In the genomic region with DNA sequence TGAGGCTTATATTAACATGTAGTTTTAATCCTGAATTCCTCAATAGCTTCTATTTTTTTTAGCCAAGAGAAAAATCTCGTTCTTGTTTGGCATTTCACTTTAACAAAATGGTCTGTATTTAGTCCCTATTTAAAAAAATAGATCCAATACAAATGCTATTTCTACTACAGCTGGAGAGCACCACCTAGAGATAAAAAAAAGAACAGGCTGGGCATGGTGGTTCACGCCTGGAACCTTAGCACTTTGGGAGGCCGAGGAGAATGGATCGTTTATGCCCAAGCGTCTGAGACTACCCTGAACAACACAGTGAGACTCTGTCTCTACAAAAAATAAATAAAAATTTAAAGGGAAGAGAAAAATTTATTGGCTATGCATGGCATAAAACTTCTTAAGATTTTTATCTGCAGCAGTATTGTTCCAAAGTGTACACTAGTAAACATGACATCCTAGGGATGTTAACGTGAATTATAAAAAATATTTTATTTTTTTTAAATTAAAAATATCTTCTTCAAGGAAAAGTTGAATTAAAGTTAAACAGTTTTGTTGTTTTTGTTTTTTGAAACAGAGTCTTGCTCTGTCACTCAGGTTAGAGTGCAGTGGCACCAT, we compare ENCODE assay signal across 9 cellular contexts. TPM values are rescaled to one million over a fixed set of nuclear protein-coding genes. Genes with fewer than 3 reads are reported as not detected.
A peak's percentile ranks its signal among the peaks of the same experiment; 100 is the strongest.
DNase-seq lines count a peak whose midpoint lies in the region; ATAC-seq and TF ChIP-seq lines count a peak whose summit lies in the region.
"Had no signal": no experiment of that assay in that cellular context is flagged by ENCODE, and none has a peak within 500 bp of the region (broad histone marks: within the 10 kb centered on the region; RNA-seq: fewer than 3 reads in every experiment).

No MANE protein-coding gene starts in this region.

- no peak overlapping the region for H3K4me3 ChIP-seq in GM12875 (ENCODE audit: low read depth, low read length)
- no peak overlapping the region for H3K4me3 ChIP-seq in Panc1 (ENCODE audit: low read depth in 2 of 2, low read length in 2 of 2)
- H3K4me3 ChIP-seq in esophagus muscularis mucosa: no peak overlapping the region
- no peak overlapping the region for H3K4me3 ChIP-seq in thoracic aorta

- no peak for TF ChIP-seq EP300 in esophagus muscularis mucosa (IDR thresholded peaks at IDR 0.05)

- CTCF ChIA-PET in Panc1 (lab: Charles Lee): no interaction called here

- H3K9me3 ChIP-seq in Panc1 (ENCODE audit: control insufficient read depth, insufficient read depth, low read depth, low read length) (no peaks in the 10 kb centered on the region), esophagus muscularis mucosa (no peaks in the 10 kb centered on the region), thoracic aorta (no peaks in the 10 kb centered on the region)

- in situ Hi-C loops in Panc1 (cut with HindIII; ENCODE audit: low pct_unique_long_range_greater_than_20kb, low sequenced_read_pairs): no loop called here

- TF ChIP-seq CTCF in GM12875 (IDR thresholded peaks at IDR 0.05; ENCODE audit: borderline replicate concordance, insufficient read depth, low read depth, low read length): peak; percentile 43; the same call in 1 of the 2 replicates
- TF ChIP-seq CTCF in Panc1 (IDR thresholded peaks at IDR 0.05): peak; percentile 70
- TF ChIP-seq CTCF in esophagus muscularis mucosa (IDR thresholded peaks at IDR 0.05): peak in 2 of 3 experiments; percentile 34 to 37
- TF ChIP-seq CTCF in thoracic aorta (IDR thresholded peaks at IDR 0.05): peak; percentile 23

- POLR2A ChIA-PET in Panc1 (lab: Charles Lee): no interaction called here

- ATAC-seq in Panc1 (no peak), thoracic aorta (ENCODE audit: insufficient number of reproducible peaks, low FRiP score, low read depth) (no peak), GM19467 (IDR thresholded peaks at IDR 0.05; ENCODE audit: unreplicated experiment) (no peak)
- ATAC-seq in activated T-cell treated with anti-CD3 and anti-CD28 coated beads, Interleukin-2, amount 50 U/mL, for 4 hours: no peak

- H3K4me1 ChIP-seq in Panc1 (ENCODE audit: control insufficient read depth, insufficient read depth, low read length): 0 out of 2 replicates have a peak, but pooled peaks cover 5% of the 10 kb centered on the region
- H3K4me1 ChIP-seq in esophagus muscularis mucosa: peaks cover 10 to 22% (median 15%) of the 10 kb centered on the region in 4 donors
- H3K4me1 ChIP-seq in thoracic aorta (ENCODE audit: control insufficient read depth in 1 of 2, low read depth in 2 of 2): peaks cover 0 to 12% of the 10 kb centered on the region in 2 donors

- TF ChIP-seq POLR2A in esophagus muscularis mucosa (IDR thresholded peaks at IDR 0.05; ENCODE audit: low read depth): no peak

- no peaks in the 10 kb centered on the region for H3K27me3 Mint-ChIP-seq in activated T-cell treated with anti-CD3 and anti-CD28 coated beads, Interleukin-2, amount 50 U/mL, for 4 hours (ENCODE audit: low read depth)

- 67% methylated on average over 6 of the region's 6 CpGs for WGBS in esophagus muscularis mucosa

- peaks cover 18% of the 10 kb centered on the region for H3K36me3 Mint-ChIP-seq in activated T-cell treated with anti-CD3 and anti-CD28 coated beads, Interleukin-2, amount 50 U/mL, for 4 hours (ENCODE audit: insufficient read depth)

- BruUV-seq in Panc1 (replicated peaks; lab: Mats Ljungman, UMichigan): no TSS peak

- no peaks in the 10 kb centered on the region for H3K9me3 Mint-ChIP-seq in activated T-cell treated with anti-CD3 and anti-CD28 coated beads, Interleukin-2, amount 50 U/mL, for 4 hours

- no peak overlapping the region for H3K4me3 Mint-ChIP-seq in activated T-cell treated with anti-CD3 and anti-CD28 coated beads, Interleukin-2, amount 50 U/mL, for 4 hours

- H3K27ac ChIP-seq in Panc1 (ENCODE audit: low read length) (no peak overlapping the region), esophagus muscularis mucosa (replicated peaks in 1 of 4) (no peak overlapping the region), thoracic aorta (no peak overlapping the region)
- H3K27ac ChIP-seq: epithelial cell of prostate had no signal

- H3K36me3 ChIP-seq in Panc1 (ENCODE audit: control insufficient read depth, insufficient read depth, low read length): peaks cover 10% of the 10 kb centered on the region
- H3K36me3 ChIP-seq in esophagus muscularis mucosa: peaks cover 21 to 67% (median 50%) of the 10 kb centered on the region in 4 donors
- H3K36me3 ChIP-seq in thoracic aorta: peaks cover 13% of the 10 kb centered on the region

- DNase-seq in AG08396 (ENCODE audit: low spot score) (peak; percentile 33), Panc1 (ENCODE audit: low read depth, low spot score) (no peak), esophagus muscularis mucosa (ENCODE audit: extremely low spot score) (no peak), thoracic aorta (ENCODE audit: low spot score) (no peak), COLO668 (lab: John Stamatoyannopoulos, UW; ENCODE audit: unreplicated experiment) (no peak)
- DNase-seq in activated T-cell treated with anti-CD3 and anti-CD28 coated beads, Interleukin-2, amount 50 U/mL, for 4 hours: no peak

- intact Hi-C loops in Panc1 (cut with micrococcal nuclease; ENCODE audit: unreplicated experiment) (loop anchor here (5.0 to 10.0 kb wide), 2 partner anchors 110 to 222 kb away; a partner anchor contains a TSS), esophagus muscularis mucosa (cut with DNase I) (no loop called here)

- H3K4me1 Mint-ChIP-seq in activated T-cell treated with anti-CD3 and anti-CD28 coated beads, Interleukin-2, amount 50 U/mL, for 4 hours (ENCODE audit: low read depth): peaks cover 17% of the 10 kb centered on the region

- H3K27me3 ChIP-seq in Panc1 (ENCODE audit: control insufficient read depth, insufficient read depth, low read length): no peaks in the 10 kb centered on the region
- H3K27me3 ChIP-seq in esophagus muscularis mucosa: no peaks in the 10 kb centered on the region
- no peaks in the 10 kb centered on the region for H3K27me3 ChIP-seq in thoracic aorta (replicated peaks; ENCODE audit: insufficient read depth)

RNA-seq across cellular contexts. Expression of a gene that starts 4.4 kb away (rescaled TPM):
- 13.4 TPM for total RNA-seq in Panc1 (2021; ENCODE audit: unreplicated experiment)
- 12.6 TPM for polyA plus RNA-seq in Panc1 (2012; ENCODE audit: insufficient read length)
- 10 to 100 TPM; 12.9 to 23.0 (median 21.0) TPM for total RNA-seq in esophagus muscularis mucosa
- 10 to 100 TPM; 20.3 to 32.2 TPM for total RNA-seq in thoracic aorta
- 10 to 100 TPM in 1 of 3 donors, 1 to 10 TPM in 2; 8.1 to 10.1 (median 9.1) TPM for total RNA-seq in activated T-cell treated with anti-CD3 and anti-CD28 coated beads, Interleukin-2, amount 50 U/mL, for 4 hours

RNA-seq across cellular contexts. Expression of a gene that starts 5.1 kb away (rescaled TPM):
- total RNA-seq in Panc1 (2021; ENCODE audit: unreplicated experiment) (128 TPM), esophagus muscularis mucosa (10 to 100 TPM; 61.9 to 77.5 (median 69.1) TPM), thoracic aorta (100 to 1,000 TPM in 1 of 2 donors, 10 to 100 TPM in 1; 87.3 to 144 TPM)
- 101 TPM for polyA plus RNA-seq in Panc1 (2012; ENCODE audit: insufficient read length)
- 100 to 1,000 TPM; 247 to 263 (median 259) TPM for total RNA-seq in activated T-cell treated with anti-CD3 and anti-CD28 coated beads, Interleukin-2, amount 50 U/mL, for 4 hours

RNA-seq across cellular contexts. Expression of a gene that starts 59.9 kb away (rescaled TPM):
- total RNA-seq in Panc1 (2021; ENCODE audit: unreplicated experiment) (106 TPM), esophagus muscularis mucosa (10 to 100 TPM; 12.3 to 24.1 (median 18.7) TPM), thoracic aorta (10 to 100 TPM; 28.3 to 31.9 TPM)
- 88.0 TPM for polyA plus RNA-seq in Panc1 (2012; ENCODE audit: insufficient read length)
- total RNA-seq in activated T-cell treated with anti-CD3 and anti-CD28 coated beads, Interleukin-2, amount 50 U/mL, for 4 hours: 10 to 100 TPM; 18.6 to 24.6 (median 20.8) TPM
